ENCODE assay signal across 23 cellular contexts in the genomic region with DNA sequence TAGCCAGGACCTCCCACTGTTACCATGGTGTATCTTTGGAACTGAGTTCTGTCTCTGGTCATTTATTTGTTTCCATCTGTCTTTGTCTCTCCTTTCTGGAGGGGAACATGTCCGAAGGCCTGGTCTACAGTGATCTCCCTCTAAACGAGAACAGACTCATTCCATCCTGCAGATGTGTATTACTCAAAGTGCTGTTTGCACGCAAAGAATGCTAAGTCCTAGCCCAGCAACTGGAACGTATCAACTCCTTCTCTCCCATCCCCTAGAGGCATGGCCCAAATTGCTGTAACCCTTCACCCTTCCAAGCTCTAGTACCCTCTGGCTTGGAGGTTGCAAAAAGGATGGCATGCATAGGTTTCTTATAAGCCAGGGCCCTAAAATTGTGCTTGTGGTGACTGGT.
"Had no signal": no experiment of that assay in that cellular context is flagged by ENCODE, and none has a peak within 500 bp of the region (broad histone marks: within the 10 kb centered on the region; RNA-seq: fewer than 3 reads in every experiment).

No MANE protein-coding gene starts in this region.

- H3K4me1 Mint-ChIP-seq: activated naive CD8-positive, alpha-beta T cell treated with anti-CD3 and anti-CD28 coated beads, Interleukin-2, amount 50 U/mL, for 24 hours; brain had no signal

- H3K36me3 Mint-ChIP-seq: activated CD8-positive, alpha-beta memory T cell treated with anti-CD3 and anti-CD28 coated beads, Interleukin-2, amount 10 ng/mL, durations not matched to agents 7 days and 5 days; brain had no signal

- H3K27ac Mint-ChIP-seq: activated B cell treated with CpG ODN at 0.5 μM for 24 hours; activated CD4-positive, alpha-beta T cell treated with anti-CD3 and anti-CD28 coated beads, Interleukin-2, amount 10 ng/mL, durations not matched to agents 24 days and 14 days; activated CD8-positive, alpha-beta memory T cell treated with anti-CD3 and anti-CD28 coated beads, Interleukin-2, amount 10 ng/mL, durations not matched to agents 7 days and 5 days; activated naive CD4-positive, alpha-beta T cell treated with anti-CD3 and anti-CD28 coated beads, Interleukin-2, amount 50 U/mL, for 72 hours; activated naive CD8-positive, alpha-beta T cell treated with anti-CD3 and anti-CD28 coated beads, Interleukin-2, amount 50 U/mL, for 24 hours; brain; T-helper 1 cell treated with Interleukin-12 subunit alpha and Interleukin-12 subunit beta and Interleukin-4 antibody, amounts not matched to agents 30 μg/mL and 1 μg/mL, for 36 hours had no signal

- H3K27me3 Mint-ChIP-seq: activated B cell treated with CpG ODN at 0.5 μM for 24 hours had no signal

- H3K4me3 Mint-ChIP-seq: activated B cell treated with CpG ODN at 0.5 μM for 24 hours; activated CD4-positive, alpha-beta T cell treated with anti-CD3 and anti-CD28 coated beads, Interleukin-2, amount 10 ng/mL, durations not matched to agents 24 days and 14 days; activated CD8-positive, alpha-beta memory T cell treated with anti-CD3 and anti-CD28 coated beads, Interleukin-2, amount 10 ng/mL, durations not matched to agents 7 days and 5 days; activated naive CD8-positive, alpha-beta T cell treated with anti-CD3 and anti-CD28 coated beads, Interleukin-2, amount 50 U/mL, for 24 hours; activated T-cell treated with anti-CD3 and anti-CD28 coated beads, Interleukin-2, amount 50 U/mL, for 4 hours; brain; T-helper 1 cell treated with Interleukin-12 subunit alpha and Interleukin-12 subunit beta and Interleukin-4 antibody, amounts not matched to agents 30 μg/mL and 1 μg/mL, for 36 hours had no signal

- DNase-seq: activated B cell treated with CpG ODN at 0.5 μM for 24 hours; activated CD4-positive, alpha-beta T cell treated with anti-CD3 and anti-CD28 coated beads for 1 hour; activated CD4-positive, alpha-beta T cell treated with anti-CD3 and anti-CD28 coated beads, Interleukin-2, amount 10 ng/mL, durations not matched to agents 24 days and 14 days; activated CD4-positive, alpha-beta T cell treated with anti-CD3 and anti-CD28 coated beads, Interleukin-2, amount 50 U/mL, for 48 hours; activated CD8-positive, alpha-beta memory T cell treated with anti-CD3 and anti-CD28 coated beads, Interleukin-2, amount 10 ng/mL, durations not matched to agents 7 days and 5 days; activated effector memory CD4-positive, alpha-beta T cell treated with anti-CD3 and anti-CD28 coated beads, Interleukin-2, amount 50 U/mL, for 16 hours; activated naive CD4-positive, alpha-beta T cell treated with Interleukin-2 at 50 U/mL for 16 hours; activated naive CD8-positive, alpha-beta T cell treated with anti-CD3 and anti-CD28 coated beads, Interleukin-2, amount 50 U/mL, for 24 hours; activated T-cell treated with anti-CD3 and anti-CD28 coated beads, Interleukin-2, amount 50 U/mL, for 4 hours; amygdala; Karpas-422; MM.1S; NCI-H1105; NCI-H1436 treated with DMSO at 0.1 percent for 48 hours; NCI-H187; NCI-H2081; NCI-H446; NCI-H524; PC-3; SHP77 treated with DMSO at 0.1 percent for 48 hours had no signal
